7 cellular contexts compared by ENCODE assay signal in the genomic region with DNA sequence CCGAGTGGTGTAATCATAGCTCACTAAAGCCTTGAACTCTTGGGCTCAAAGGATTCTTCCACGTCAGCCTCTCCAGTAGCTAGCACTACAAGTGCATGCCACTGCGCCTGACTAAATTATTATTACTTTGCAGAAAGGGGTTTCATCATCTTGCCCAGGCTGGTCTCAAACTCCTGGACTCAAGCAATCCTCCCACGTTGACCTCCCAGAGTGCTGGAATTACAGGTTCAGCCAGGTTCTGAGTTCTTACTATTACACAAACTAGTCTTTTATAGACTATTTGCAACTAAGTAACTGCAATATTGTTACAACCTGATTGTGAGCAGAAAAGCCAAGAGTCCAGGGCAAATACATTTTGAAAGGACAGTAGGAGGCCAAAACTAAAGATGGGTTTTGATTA. TPM values are rescaled to one million over a fixed set of nuclear protein-coding genes. Genes with fewer than 3 reads are reported as not detected.
"Had no signal": no experiment of that assay in that cellular context is flagged by ENCODE, and none has a peak within 500 bp of the region (broad histone marks: within the 10 kb centered on the region; RNA-seq: fewer than 3 reads in every experiment).

No MANE protein-coding gene starts in this region.

- H3K4me3 Mint-ChIP-seq: IgD-negative memory B cell had no signal

- DNase-seq: KBM-7 had no signal

- H3K9me3 Mint-ChIP-seq: IgD-negative memory B cell had no signal

- FAIRE-seq: HepG2, HTR-8/SVneo, K562 had no signal

- H3K27ac Mint-ChIP-seq: IgD-negative memory B cell had no signal

- H3K27ac ChIP-seq: HL-60 had no signal

- H3K4me3 ChIP-seq: K562 had no signal

- H3K4me1 Mint-ChIP-seq: IgD-negative memory B cell had no signal

- H3K36me3 Mint-ChIP-seq: IgD-negative memory B cell had no signal

RNA-seq across cellular contexts. Expression of gene EVA1A, which starts 49.9 kb away (rescaled TPM):
- total RNA-seq: HT-29, K562 had no signal
- polyA plus RNA-seq: IgD-negative memory B cell, K562 had no signal
